17 cellular contexts compared by ENCODE assay signal in genomic region chr9:36895744-36896260, GRCh38.
DNase-seq lines count a peak whose midpoint lies in the region; ATAC-seq, FAIRE-seq and TF ChIP-seq lines count a peak whose summit lies in the region.
"Had no signal": no experiment of that assay in that cellular context is flagged by ENCODE, and none has a peak within 500 bp of the region (broad histone marks: within the 10 kb centered on the region; RNA-seq: fewer than 3 reads in every experiment).

No MANE protein-coding gene starts in this region.

- BruUV-seq in Calu3 (replicated peaks; lab: Mats Ljungman, UMichigan), result no TSS peak

- H3K9me3 Mint-ChIP-seq in Calu3 (ENCODE audit: low read depth, unreplicated experiment), result no peaks in the 10 kb centered on the region
- H3K9me3 Mint-ChIP-seq: CD8-positive, alpha-beta T cell had no signal

- TF ChIP-seq CTCF in WERI-Rb-1 (IDR thresholded peaks at IDR 0.05; ENCODE audit: low read depth, low read length) (0 out of 2 replicates have a peak, but pooled peaks have one; percentile 1), Calu3 (IDR thresholded peaks at IDR 0.05; ENCODE audit: unreplicated experiment) (no peak)

- peaks cover 55% of the 10 kb centered on the region for H3K27me3 Mint-ChIP-seq in Calu3 (ENCODE audit: unreplicated experiment)

- peaks cover 22% of the 10 kb centered on the region for H3K36me3 ChIP-seq in WERI-Rb-1
- H3K36me3 ChIP-seq: HAP-1, SJCRH30 had no signal

- CTCF ChIA-PET in Calu3 (lab: Charles Lee), result no interaction called here

- H3K27ac ChIP-seq in WERI-Rb-1, result no peak overlapping the region
- H3K27ac ChIP-seq: SJCRH30 had no signal

- peaks cover 3% of the 10 kb centered on the region for H3K36me3 Mint-ChIP-seq in Calu3 (ENCODE audit: insufficient read depth, unreplicated experiment)
- H3K36me3 Mint-ChIP-seq: CD8-positive, alpha-beta T cell had no signal

- DNase-seq in GM12891 (ENCODE audit: insufficient read length, low spot score) (no peak), WERI-Rb-1 (no peak), mesenteric fat pad (ENCODE audit: low spot score) (peak; percentile 41), NCI-H510A (lab: John Stamatoyannopoulos, UW) (no peak), Calu3 (no peak)
- DNase-seq: CD8-positive, alpha-beta T cell; GF-D8; NCI-H1694 treated with DMSO at 0.1 percent for 48 hours; NCI-H2171 treated with DMSO at 0.1 percent for 48 hours; NCI-H510A treated with DMSO at 0.1 percent for 48 hours; OCI-M1; RPMI8226; SJCRH30 had no signal

- no peak for TF ChIP-seq POLR2A in GM12891 (IDR thresholded peaks at IDR 0.05; ENCODE audit: low read depth, low read length)
- TF ChIP-seq POLR2A in GM18505 (IDR thresholded peaks at IDR 0.05; ENCODE audit: borderline replicate concordance, extremely low read depth, insufficient read depth, insufficient read length), result peak; percentile 17

- H3K4me3 ChIP-seq in WERI-Rb-1 (ENCODE audit: low read depth, low read length), result no peak overlapping the region
- H3K4me3 ChIP-seq: HAP-1, K562, SJCRH30 had no signal

- FAIRE-seq in GM12891 (lab: Jason Lieb, UNC), result no peak
- FAIRE-seq: K562 had no signal

- H3K4me1 Mint-ChIP-seq in Calu3 (ENCODE audit: low read depth, unreplicated experiment), result no peaks in the 10 kb centered on the region

- H3K27me3 ChIP-seq in WERI-Rb-1 (ENCODE audit: insufficient read depth, low read depth, severe bottlenecking), result no peaks in the 10 kb centered on the region
- H3K27me3 ChIP-seq: SJCRH30 had no signal

- ATAC-seq in GM18505 (IDR thresholded peaks at IDR 0.05; ENCODE audit: unreplicated experiment) (no peak), HG02623 (IDR thresholded peaks at IDR 0.05; ENCODE audit: unreplicated experiment) (no peak)
- ATAC-seq: CD8-positive, alpha-beta T cell; K562 had no signal

- intact Hi-C loops in Calu3 (cut with micrococcal nuclease; ENCODE audit: unreplicated experiment), result no loop called here

- no peak overlapping the region for H3K4me3 Mint-ChIP-seq in Calu3 (ENCODE audit: low read depth, unreplicated experiment)
- H3K4me3 Mint-ChIP-seq: CD8-positive, alpha-beta T cell had no signal

- H3K27ac Mint-ChIP-seq in Calu3 (ENCODE audit: unreplicated experiment), result no peak overlapping the region
- H3K27ac Mint-ChIP-seq: CD8-positive, alpha-beta T cell had no signal

- H3K9me3 ChIP-seq in WERI-Rb-1 (ENCODE audit: severe bottlenecking), result no peaks in the 10 kb centered on the region
- H3K9me3 ChIP-seq: HAP-1, SJCRH30 had no signal

TF ChIP-seq in GM12891, 5 proteins besides CTCF, POLR2A, EP300 and RAD21:
- TF ChIP-seq POLR2AphosphoS5 (IDR thresholded peaks at IDR 0.05; ENCODE audit: low read depth, low read length) (0 out of 2 replicates have a peak, but pooled peaks have one; percentile 32), POU2F2 (IDR thresholded peaks at IDR 0.05; ENCODE audit: low read depth, low read length) (no peak)
